19 cellular contexts compared by ENCODE assay signal in genomic region chr7:46649896-46650295, GRCh38.
"Had no signal": no experiment of that assay in that cellular context is flagged by ENCODE, and none has a peak within 500 bp of the region (broad histone marks: within the 10 kb centered on the region; RNA-seq: fewer than 3 reads in every experiment).

No MANE protein-coding gene starts in this region.

- H3K36me3 ChIP-seq: colonic mucosa, heart right ventricle, left lung, lower lobe of right lung, right lobe of liver, stomach, thoracic aorta, transverse colon had no signal

- H3K4me1 ChIP-seq: colonic mucosa, heart right ventricle, left lung, lower lobe of right lung, psoas muscle, right lobe of liver, stomach had no signal

- DNase-seq: colonic mucosa; dermis blood vessel endothelial cell; erythroblast; heart right ventricle; islet precursor cell; left lung; lower lobe of right lung; naive thymus-derived CD4-positive, alpha-beta T cell; nephron progenitor cell; psoas muscle; retina; right lobe of liver; stimulated activated CD4-positive, alpha-beta T cell treated with anti-CD3 and anti-CD28 coated beads, Interleukin-2, amount 100 ng/mL, for 24 hours; stimulated activated CD4-positive, alpha-beta T cell treated with anti-CD3 and anti-CD28 coated beads, Interleukin-4, amount 100 ng/mL, for 4 hours; stimulated activated naive B cell treated with anti-CD40 and anti-IgM and Interleukin-4, amounts not matched to agents 10 μg/mL and 1 μg/mL and 100 μg/mL, for 72 hours; stomach; substantia nigra; transverse colon had no signal

- H3K9me3 ChIP-seq: colonic mucosa, heart right ventricle, lower lobe of right lung, psoas muscle, right lobe of liver, thoracic aorta, transverse colon had no signal

- H3K27ac ChIP-seq: colonic mucosa, heart right ventricle, left lung, lower lobe of right lung, psoas muscle, right lobe of liver, thoracic aorta, transverse colon had no signal

- H3K4me3 ChIP-seq: colonic mucosa, heart right ventricle, left lung, lower lobe of right lung, psoas muscle, right lobe of liver, stomach, thoracic aorta, transverse colon had no signal

- H3K27me3 ChIP-seq: colonic mucosa, heart right ventricle, left lung, right lobe of liver, stomach, transverse colon had no signal

- ATAC-seq: heart right ventricle; left lung; lower lobe of right lung; naive thymus-derived CD4-positive, alpha-beta T cell; psoas muscle; right lobe of liver; stimulated activated naive B cell treated with anti-CD40 and anti-IgM and Interleukin-4, amounts not matched to agents 10 μg/mL and 1 μg/mL and 100 μg/mL, for 72 hours had no signal
